ENCODE assay signal across 28 cellular contexts in genomic region chr15:79820176-79820575, GRCh38.
"Had no signal": no experiment of that assay in that cellular context is flagged by ENCODE, and none has a peak within 500 bp of the region (broad histone marks: within the 10 kb centered on the region; RNA-seq: fewer than 3 reads in every experiment).

No MANE protein-coding gene starts in this region.

- H3K4me1 Mint-ChIP-seq: naive B cell had no signal

- H3K4me1 ChIP-seq: esophagus squamous epithelium, gastrocnemius medialis, heart right ventricle, left lung, lower lobe of right lung had no signal

- H3K27ac Mint-ChIP-seq: mesothelial cell of epicardium had no signal

- H3K27me3 ChIP-seq: dorsolateral prefrontal cortex, esophagus squamous epithelium, gastrocnemius medialis, heart right ventricle, left lung had no signal

- DNase-seq: dermis blood vessel endothelial cell; dorsolateral prefrontal cortex; effector CD4-positive, alpha-beta T cell; effector memory CD4-positive, alpha-beta T cell; erythroblast; esophagus squamous epithelium; foreskin fibroblast; foreskin melanocyte; gastrocnemius medialis; glutamatergic neuron; head of caudate nucleus; heart right ventricle; hippocampal formation; left cardiac atrium; left ventricle myocardium superior; lower lobe of right lung; mesenchymal stem cell; mucosa of descending colon; naive B cell had no signal

- H3K4me3 ChIP-seq: coronary artery, dorsolateral prefrontal cortex, esophagus squamous epithelium, gastrocnemius medialis, heart right ventricle, left lung, lower lobe of right lung, mucosa of descending colon had no signal

- ATAC-seq: esophagus mucosa, gastrocnemius medialis, heart right ventricle, left cardiac atrium, left ventricle myocardium superior, mucosa of descending colon had no signal

- H3K27ac ChIP-seq: coronary artery, dorsolateral prefrontal cortex, epithelial cell of prostate, esophagus squamous epithelium, gastrocnemius medialis, heart right ventricle, left lung, lower lobe of right lung had no signal

- H3K4me3 Mint-ChIP-seq: mesothelial cell of epicardium, naive B cell had no signal

- H3K9me3 ChIP-seq: gastrocnemius medialis had no signal

- FAIRE-seq: colon, endometrium, islet of Langerhans, keratinocyte had no signal

- H3K36me3 ChIP-seq: esophagus squamous epithelium, gastrocnemius medialis, heart right ventricle, left lung, lower lobe of right lung had no signal
